ENCODE assay signal across 8 cellular contexts in genomic region chr4:40576651-40577480, GRCh38. TPM values are rescaled to one million over a fixed set of nuclear protein-coding genes. Genes with fewer than 3 reads are reported as not detected.
A peak's percentile ranks its signal among the peaks of the same experiment; 100 is the strongest.
DNase-seq lines count a peak whose midpoint lies in the region; ATAC-seq and TF ChIP-seq lines count a peak whose summit lies in the region.

No MANE protein-coding gene starts in this region.

- intact Hi-C loops in activated T-helper 1 cell treated with anti-CD3 and anti-CD28 coated beads, Interleukin-12 subunit alpha, Interleukin-12 subunit beta, Interleukin-2, Interleukin-4 antibody, amounts not matched to agents 30 ng/mL and 10 ng/mL and 1 ng/mL, durations not matched to agents 14 hours and 24 hours and 36 hours (cut with micrococcal nuclease), result loop anchor here (2.0 to 5.0 kb wide), 3 partner anchors 26 to 332 kb away; no protein-coding TSS in a partner anchor
- intact Hi-C loops in cardiac septum (cut with DNase I), result no loop called here

- no peak overlapping the region for H3K4me3 ChIP-seq in BJ (ENCODE audit: low read depth, low read length)

- no peaks in the 10 kb centered on the region for H3K27me3 ChIP-seq in BJ (ENCODE audit: control insufficient read depth, insufficient read depth, low read length)

- DNase-seq in BJ (ENCODE audit: low read depth), result peak; percentile 51
- DNase-seq in NCI-H1092 treated with DMSO at 0.1 percent for 48 hours (lab: John Stamatoyannopoulos, UW), result peak; percentile 55
- DNase-seq in activated T-helper 1 cell treated with anti-CD3 and anti-CD28 coated beads, Interleukin-12 subunit alpha, Interleukin-12 subunit beta, Interleukin-2, Interleukin-4 antibody, amounts not matched to agents 30 ng/mL and 10 ng/mL and 1 ng/mL, durations not matched to agents 14 hours and 24 hours and 36 hours (ENCODE audit: low spot score), result no peak
- peak; percentile 88 for DNase-seq in cardiac septum (ENCODE audit: low spot score)
- peak; percentile 36 for DNase-seq in pulmonary artery endothelial cell (ENCODE audit: low read depth, low spot score)
- DNase-seq in activated gamma-delta T cell treated with Interleukin-2 at 50 U/mL for 16 hours, result no peak

- TF ChIP-seq CTCF in BJ (IDR thresholded peaks at IDR 0.05; ENCODE audit: insufficient read depth, low read depth, low read length), result no peak

- POLR2A ChIA-PET in BJ (lab: Charles Lee), result no interaction called here

- no peaks in the 10 kb centered on the region for H3K36me3 ChIP-seq in BJ (ENCODE audit: control insufficient read depth, insufficient read depth, low read length)

- no peaks in the 10 kb centered on the region for H3K9me3 Mint-ChIP-seq in activated T-helper 1 cell treated with anti-CD3 and anti-CD28 coated beads, Interleukin-12 subunit alpha, Interleukin-12 subunit beta, Interleukin-2, Interleukin-4 antibody, amounts not matched to agents 30 ng/mL and 10 ng/mL and 1 ng/mL, durations not matched to agents 14 hours and 24 hours and 36 hours

- CTCF ChIA-PET in BJ (lab: Yijun Ruan, JAX), result interaction anchor here (0.6 to 1.6 kb wide), 3 partner anchors 37 to 597 kb away, joined by 3 to 7 read pairs (median 3); no protein-coding TSS in a partner anchor

- H3K4me1 Mint-ChIP-seq in activated T-helper 1 cell treated with anti-CD3 and anti-CD28 coated beads, Interleukin-12 subunit alpha, Interleukin-12 subunit beta, Interleukin-2, Interleukin-4 antibody, amounts not matched to agents 30 ng/mL and 10 ng/mL and 1 ng/mL, durations not matched to agents 14 hours and 24 hours and 36 hours (ENCODE audit: low read depth), result peaks cover 57% of the 10 kb centered on the region

- peaks cover 2% of the 10 kb centered on the region for H3K27me3 Mint-ChIP-seq in activated T-helper 1 cell treated with anti-CD3 and anti-CD28 coated beads, Interleukin-12 subunit alpha, Interleukin-12 subunit beta, Interleukin-2, Interleukin-4 antibody, amounts not matched to agents 30 ng/mL and 10 ng/mL and 1 ng/mL, durations not matched to agents 14 hours and 24 hours and 36 hours (ENCODE audit: insufficient read depth)

- peak overlapping the region; percentile 35 for H3K4me3 Mint-ChIP-seq in activated T-helper 1 cell treated with anti-CD3 and anti-CD28 coated beads, Interleukin-12 subunit alpha, Interleukin-12 subunit beta, Interleukin-2, Interleukin-4 antibody, amounts not matched to agents 30 ng/mL and 10 ng/mL and 1 ng/mL, durations not matched to agents 14 hours and 24 hours and 36 hours

- peak; percentile 50 for ATAC-seq in GM18508 (IDR thresholded peaks at IDR 0.05; ENCODE audit: insufficient read depth, unreplicated experiment)
- peak; percentile 56 for ATAC-seq in HG02852 (IDR thresholded peaks at IDR 0.05; ENCODE audit: unreplicated experiment)

- H3K27ac Mint-ChIP-seq in activated T-helper 1 cell treated with anti-CD3 and anti-CD28 coated beads, Interleukin-12 subunit alpha, Interleukin-12 subunit beta, Interleukin-2, Interleukin-4 antibody, amounts not matched to agents 30 ng/mL and 10 ng/mL and 1 ng/mL, durations not matched to agents 14 hours and 24 hours and 36 hours, result peak overlapping the region; percentile 74

- H3K36me3 Mint-ChIP-seq in activated T-helper 1 cell treated with anti-CD3 and anti-CD28 coated beads, Interleukin-12 subunit alpha, Interleukin-12 subunit beta, Interleukin-2, Interleukin-4 antibody, amounts not matched to agents 30 ng/mL and 10 ng/mL and 1 ng/mL, durations not matched to agents 14 hours and 24 hours and 36 hours (ENCODE audit: low read depth), result no peaks in the 10 kb centered on the region

RNA-seq across cellular contexts. Expression of gene RBM47, which starts 52.8 kb away (rescaled TPM):
- 0.42 and 0.52 TPM in 2 replicates for polyA plus RNA-seq in BJ (2011; rRNA removed)
- 0.57 and 0.62 TPM in 2 replicates for polyA minus RNA-seq in BJ (2011; rRNA and poly(A)+ RNA removed)
- total RNA-seq in activated T-helper 1 cell treated with anti-CD3 and anti-CD28 coated beads, Interleukin-12 subunit alpha, Interleukin-12 subunit beta, Interleukin-2, Interleukin-4 antibody, amounts not matched to agents 30 ng/mL and 10 ng/mL and 1 ng/mL, durations not matched to agents 14 hours and 24 hours and 36 hours, result 20.3 and 21.4 TPM in 2 replicates
- total RNA-seq in cardiac septum (3.3 TPM), pulmonary artery endothelial cell (0.18 and 0.20 TPM in 2 replicates)

Comparison
In these comparisons a context has a peak if more than half of its experiments do, and no peak if none do; other contexts are left out.
1. DNase-seq: peak in BJ (single experiment), NCI-H1092 treated with DMSO at 0.1 percent for 48 hours (single experiment), cardiac septum (single experiment) and pulmonary artery endothelial cell (single experiment); none in activated T-helper 1 cell treated with anti-CD3 and anti-CD28 coated beads, Interleukin-12 subunit alpha, Interleukin-12 subunit beta, Interleukin-2, Interleukin-4 antibody, amounts not matched to agents 30 ng/mL and 10 ng/mL and 1 ng/mL, durations not matched to agents 14 hours and 24 hours and 36 hours (single experiment) and activated gamma-delta T cell treated with Interleukin-2 at 50 U/mL for 16 hours (single experiment).